In genomic region chr6:68572525-68572924, GRCh38 we compare ENCODE assay signal across 8 cellular contexts.
A peak's percentile ranks its signal among the peaks of the same experiment; 100 is the strongest.
DNase-seq lines count a peak whose midpoint lies in the region; ATAC-seq and TF ChIP-seq lines count a peak whose summit lies in the region.

No MANE protein-coding gene starts in this region.

- CTCF ChIA-PET in AG04450 (lab: Charles Lee): no interaction called here

- H3K9me3 ChIP-seq in AG04450 (ENCODE audit: control insufficient read depth, insufficient read depth, low read length) (no peaks in the 10 kb centered on the region; the same call in none of the 2 replicates), liver (ENCODE audit: control insufficient read depth in 4 of 4, low read length in 3 of 4) (no peaks in the 10 kb centered on the region)

- TF ChIP-seq CTCF in AG04450 (IDR thresholded peaks at IDR 0.05; ENCODE audit: low read depth, low read length): peak; percentile 5; the same call in 1 of the 2 replicates
- peak; percentile 50 for TF ChIP-seq CTCF in GM13976 (IDR thresholded peaks at IDR 0.05; ENCODE audit: borderline replicate concordance, control extremely low read depth, extremely low read depth, insufficient read depth, missing control alignments)
- peak; percentile 86 for TF ChIP-seq CTCF in NB4 (IDR thresholded peaks at IDR 0.05; ENCODE audit: low read depth, low read length)
- TF ChIP-seq CTCF in VCaP (conservative IDR thresholded peaks at IDR 0.05): peak; percentile 73
- TF ChIP-seq CTCF in liver (IDR thresholded peaks at IDR 0.05; ENCODE audit: low read depth, low read length, missing input control): peak; percentile 64

- WGBS in liver: 49% methylated on average over 2 of the region's 2 CpGs

- H3K27ac ChIP-seq in AG04450 (ENCODE audit: low read depth, low read length) (no peak overlapping the region), VCaP (no peak overlapping the region), liver (ENCODE audit: low read depth in 1 of 2, low read length in 2 of 2) (no peak overlapping the region)

- peak; percentile 96 for ATAC-seq in HG02759 (IDR thresholded peaks at IDR 0.05; ENCODE audit: unreplicated experiment)

- no peak for TF ChIP-seq POLR2A in NB4 (IDR thresholded peaks at IDR 0.05; ENCODE audit: extremely low read depth, insufficient read length)

- H3K4me3 ChIP-seq in AG04450 (ENCODE audit: low read depth, low read length) (no peak overlapping the region), NB4 (ENCODE audit: low read depth, low read length) (no peak overlapping the region), liver (ENCODE audit: low read depth in 1 of 3, low read length in 3 of 3) (no peak overlapping the region)

- TF ChIP-seq RAD21 in liver (IDR thresholded peaks at IDR 0.05): peak; percentile 59 to 79

- H3K27me3 ChIP-seq in AG04450 (ENCODE audit: control insufficient read depth, insufficient read depth, low read length) (no peaks in the 10 kb centered on the region), liver (ENCODE audit: control insufficient read depth in 4 of 4, insufficient read depth in 4 of 4, low read length in 3 of 4) (no peaks in the 10 kb centered on the region)

- no peaks in the 10 kb centered on the region for H3K36me3 ChIP-seq in liver (ENCODE audit: control insufficient read depth in 4 of 4, insufficient read depth in 3 of 4, low read depth in 1 of 4, low read length in 3 of 4)

- in situ Hi-C loops in GM13976 (cut with MboI; ENCODE audit: low sequenced_read_pairs, unreplicated experiment): no loop called here

- no peaks in the 10 kb centered on the region for H3K4me1 ChIP-seq in liver (ENCODE audit: control insufficient read depth in 4 of 4, insufficient read depth in 4 of 4, low read length in 3 of 4)

- POLR2A ChIA-PET in AG04450 (lab: Yijun Ruan, JAX): no interaction called here

- H3K9ac ChIP-seq in liver (ENCODE audit: low read depth in 1 of 2, low read length in 2 of 2): no peak overlapping the region

- DNase-seq in AG04450 (ENCODE audit: low read depth, low spot score) (no peak), GM13976 (ENCODE audit: low spot score) (peak; percentile 40), NB4 (ENCODE audit: low read depth) (peak; percentile 71), DMS79 treated with DMSO at 0.1 percent for 48 hours (lab: John Stamatoyannopoulos, UW) (no peak), medulla oblongata (ENCODE audit: extremely low spot score) (no peak)

TF ChIP-seq in liver, 16 proteins besides CTCF, POLR2A, EP300 and RAD21:
- TF ChIP-seq RXRA (IDR thresholded peaks at IDR 0.05) (no peak), TAF1 (conservative IDR thresholded peaks at IDR 0.05) (no peak), FOXA2 (IDR thresholded peaks at IDR 0.05) (no peak), HNF4A (conservative IDR thresholded peaks at IDR 0.05) (no peak)

Comparison
In these comparisons a context has a peak if more than half of its experiments do, and no peak if none do; other contexts are left out.
1. DNase-seq: peak in GM13976 (single experiment) and NB4 (single experiment); none in AG04450 (single experiment), DMS79 treated with DMSO at 0.1 percent for 48 hours (single experiment) and medulla oblongata (single experiment).
2. CTCF ChIP-seq: peak in every context shown above with its lines; median percentile 86 in NB4; 73 in VCaP; 64 in liver; 50 in GM13976; 5 in AG04450.